ENCODE assay signal across 8 cellular contexts in the genomic region with DNA sequence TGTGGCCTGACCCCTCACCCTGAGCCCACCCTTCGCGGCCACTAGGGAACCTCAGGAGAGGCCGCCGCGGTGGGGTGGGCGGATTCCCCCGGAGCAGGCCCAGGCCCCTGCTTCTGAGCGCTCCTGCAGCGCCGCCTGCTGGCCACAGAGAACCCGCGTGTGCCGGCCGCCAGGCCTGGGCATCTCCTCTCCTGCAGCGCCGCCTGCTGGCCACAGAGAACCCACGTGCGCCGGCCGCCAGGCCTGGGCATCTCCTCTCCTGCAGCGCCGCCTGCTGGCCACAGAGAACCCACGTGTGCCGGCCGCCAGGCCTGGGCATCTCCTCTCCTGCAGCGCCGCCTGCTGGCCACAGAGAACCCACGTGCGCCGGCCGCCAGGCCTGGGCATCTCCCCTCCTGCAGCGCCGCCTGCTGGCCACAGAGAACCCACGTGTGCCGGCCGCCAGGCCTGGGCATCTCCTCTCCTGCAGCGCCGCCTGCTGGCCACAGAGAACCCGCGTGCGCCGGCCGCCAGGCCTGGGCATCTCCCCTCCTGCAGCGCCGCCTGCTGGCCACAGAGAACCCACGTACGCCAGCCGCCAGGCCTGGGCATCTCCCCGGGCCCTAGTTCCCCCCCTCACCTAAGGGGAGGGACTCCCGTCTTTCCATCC.
DNase-seq lines count a peak whose midpoint lies in the region; ATAC-seq and TF ChIP-seq lines count a peak whose summit lies in the region.
"Not testable (repeated sequence)": the region's sequence is repeated elsewhere in the genome, so short reads cannot be mapped to it uniquely, and the experiment has no call there.

No MANE protein-coding gene starts in this region.

- not testable (repeated sequence) for H3K79me2 ChIP-seq in SU-DHL-6 (ENCODE audit: insufficient read depth, low read length); osteoblast (ENCODE audit: insufficient read depth, low read length)

- H3K36me3 Mint-ChIP-seq in stimulated activated naive B cell treated with anti-CD40 and anti-IgM and Interleukin-4, amounts not matched to agents 10 μg/mL and 1 μg/mL and 100 μg/mL, for 72 hours: not testable (repeated sequence)

- TF ChIP-seq CTCF in LNCAP (IDR thresholded peaks at IDR 0.05): 0 out of 2 replicates have a peak, but pooled peaks have one; percentile 34
- peak; percentile 21 for TF ChIP-seq CTCF in SU-DHL-6 (IDR thresholded peaks at IDR 0.05; ENCODE audit: insufficient read depth, low read length, poor library complexity, severe bottlenecking)
- peak; percentile 21 for TF ChIP-seq CTCF in cardiac fibroblast (IDR thresholded peaks at IDR 0.05; ENCODE audit: low read depth, low read length)
- TF ChIP-seq CTCF in right atrium auricular region (IDR thresholded peaks at IDR 0.05): peak; percentile 68 to 76
- peak; percentile 39 for TF ChIP-seq CTCF in osteoblast (IDR thresholded peaks at IDR 0.05; ENCODE audit: extremely low read depth, low read depth, low read length)

- DNase-seq in COLO668 (lab: John Stamatoyannopoulos, UW; ENCODE audit: unreplicated experiment) (peak; percentile 51), activated T-cell treated with anti-CD3 and anti-CD28 coated beads for 48 hours (ENCODE audit: low read depth) (peak; percentile 74), cardiac fibroblast (ENCODE audit: low read depth in 2 of 2) (peak; percentile 41 to 61), right atrium auricular region (ENCODE audit: low spot score) (peak; percentile 68)
- not testable (repeated sequence) for DNase-seq in osteoblast (ENCODE audit: insufficient read length, low spot score, missing footprints)
- peak; percentile 77 for DNase-seq in stimulated activated naive B cell treated with anti-CD40 and anti-IgM and Interleukin-4, amounts not matched to agents 10 μg/mL and 1 μg/mL and 100 μg/mL, for 72 hours

- not testable (repeated sequence) for ATAC-seq in stimulated activated naive B cell treated with anti-CD40 and anti-IgM and Interleukin-4, amounts not matched to agents 10 μg/mL and 1 μg/mL and 100 μg/mL, for 72 hours (replicated peaks)

- H3K4me3 ChIP-seq in SU-DHL-6 (ENCODE audit: insufficient read depth, low read length, poor library complexity, severe bottlenecking); cardiac fibroblast (replicated peaks in 1 of 2; ENCODE audit: low read depth in 2 of 2, low read length in 2 of 2); right atrium auricular region; osteoblast (ENCODE audit: insufficient read depth, low read length): not testable (repeated sequence)

- H3K9me3 Mint-ChIP-seq in stimulated activated naive B cell treated with anti-CD40 and anti-IgM and Interleukin-4, amounts not matched to agents 10 μg/mL and 1 μg/mL and 100 μg/mL, for 72 hours: not testable (repeated sequence)

- H3K4me3 Mint-ChIP-seq in stimulated activated naive B cell treated with anti-CD40 and anti-IgM and Interleukin-4, amounts not matched to agents 10 μg/mL and 1 μg/mL and 100 μg/mL, for 72 hours: not testable (repeated sequence)

- H3K36me3 ChIP-seq in SU-DHL-6 (ENCODE audit: low read length); right atrium auricular region; osteoblast (ENCODE audit: insufficient read depth, low read length): not testable (repeated sequence)

- not testable (repeated sequence) for H3K9ac ChIP-seq in SU-DHL-6 (ENCODE audit: low read length)

- not testable (repeated sequence) for H3K27me3 ChIP-seq in SU-DHL-6 (ENCODE audit: low read length); right atrium auricular region; osteoblast (ENCODE audit: insufficient read depth, low read length)

- not testable (repeated sequence) for H3K9me3 ChIP-seq in SU-DHL-6 (ENCODE audit: insufficient read depth, low read length); right atrium auricular region; osteoblast (ENCODE audit: low read depth, low read length)

- H3K4me1 ChIP-seq in right atrium auricular region: peaks cover 0 to 38% of the 10 kb centered on the region in 2 donors
- H3K4me1 ChIP-seq in osteoblast (ENCODE audit: insufficient read depth, low read length): peaks cover 38% of the 10 kb centered on the region

- not testable (repeated sequence) for H3K27ac ChIP-seq in SU-DHL-6 (ENCODE audit: low read depth, low read length); right atrium auricular region; osteoblast (ENCODE audit: low read depth, low read length)

- H3K9me2 ChIP-seq in SU-DHL-6 (replicated peaks; ENCODE audit: insufficient read depth, low read length): not testable (repeated sequence)

- not testable (repeated sequence) for H4K20me1 ChIP-seq in SU-DHL-6 (ENCODE audit: low read depth, low read length); osteoblast (ENCODE audit: insufficient read depth, low read length)

- H3K27me3 Mint-ChIP-seq in stimulated activated naive B cell treated with anti-CD40 and anti-IgM and Interleukin-4, amounts not matched to agents 10 μg/mL and 1 μg/mL and 100 μg/mL, for 72 hours: not testable (repeated sequence)

- not testable (repeated sequence) for H3K4me2 ChIP-seq in SU-DHL-6 (ENCODE audit: low read depth, low read length, poor library complexity, severe bottlenecking); osteoblast (ENCODE audit: insufficient read depth, low read length)

- H3F3A ChIP-seq in SU-DHL-6 (ENCODE audit: insufficient read depth): not testable (repeated sequence)

- not testable (repeated sequence) for H2AFZ ChIP-seq in SU-DHL-6 (ENCODE audit: low read depth, low read length, severe bottlenecking); osteoblast (ENCODE audit: low read length)

- H3K27ac Mint-ChIP-seq in stimulated activated naive B cell treated with anti-CD40 and anti-IgM and Interleukin-4, amounts not matched to agents 10 μg/mL and 1 μg/mL and 100 μg/mL, for 72 hours: peak overlapping the region; percentile 42

- peaks cover 22 to 31% of the 10 kb centered on the region in 2 donors for H3K4me1 Mint-ChIP-seq in stimulated activated naive B cell treated with anti-CD40 and anti-IgM and Interleukin-4, amounts not matched to agents 10 μg/mL and 1 μg/mL and 100 μg/mL, for 72 hours

Comparison
In these comparisons a context has a peak if more than half of its experiments do, and no peak if none do; other contexts are left out.
1. CTCF ChIP-seq: peak in every context shown above with its lines; median percentile 72 in right atrium auricular region; 39 in osteoblast; 34 in LNCAP; 21 in SU-DHL-6; 21 in cardiac fibroblast.